19 cellular contexts compared by ENCODE assay signal in the genomic region with DNA sequence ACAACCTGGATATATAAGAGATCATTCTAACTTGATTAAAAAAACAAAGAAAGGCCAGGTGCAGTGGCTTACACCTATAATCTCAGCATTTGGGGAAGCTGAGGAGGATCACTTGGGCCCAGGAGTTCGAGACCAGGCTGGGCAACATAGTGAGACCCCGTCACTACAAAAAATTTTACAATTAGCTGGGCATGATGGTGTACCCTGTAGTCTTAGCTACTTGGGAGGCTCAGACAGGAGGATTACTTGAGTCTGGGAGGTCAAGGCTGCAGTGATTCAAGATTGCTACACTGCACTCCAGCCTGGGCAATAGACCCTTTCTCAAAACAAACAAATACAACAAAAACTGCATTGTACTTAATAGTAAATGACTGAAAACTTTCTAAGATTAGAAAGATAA.
DNase-seq lines count a peak whose midpoint lies in the region; ATAC-seq, FAIRE-seq and TF ChIP-seq lines count a peak whose summit lies in the region.
"Had no signal": no experiment of that assay in that cellular context is flagged by ENCODE, and none has a peak within 500 bp of the region (broad histone marks: within the 10 kb centered on the region; RNA-seq: fewer than 3 reads in every experiment).

No MANE protein-coding gene starts in this region.

- intact Hi-C loops in HepG2 (cut with micrococcal nuclease; ENCODE audit: unreplicated experiment): no loop called here
- intact Hi-C loops in right lobe of liver (cut with DNase I): no loop called here
- intact Hi-C loops in gastrocnemius medialis (cut with DNase I; ENCODE audit: low total_unique reads): no loop called here

- H3K9me3 ChIP-seq in HepG2 (ENCODE audit: low read length) (no peaks in the 10 kb centered on the region), right lobe of liver (no peaks in the 10 kb centered on the region), gastrocnemius medialis (no peaks in the 10 kb centered on the region)
- H3K9me3 ChIP-seq: BLaER1 treated with 17β-estradiol and CSF1 and Interleukin-3, amounts not matched to agents 10 nM and 100 nM; HAP-1 had no signal

- H3K27ac ChIP-seq in HepG2 (ENCODE audit: extremely low read length, insufficient read depth, low read length) (no peak overlapping the region), right lobe of liver (no peak overlapping the region), gastrocnemius medialis (peak overlapping the region; percentile 56 to 86 (median 66))
- H3K27ac ChIP-seq: BLaER1 treated with 17β-estradiol and CSF1 and Interleukin-3, amounts not matched to agents 10 nM and 100 nM; GM23248; HL-60 had no signal

- POLR2A ChIA-PET in HepG2 (lab: Yijun Ruan, JAX) (no interaction called here), WTC11 (lab: Charles Lee) (no interaction called here)

- DNase-seq in HepG2 (ENCODE audit: low spot score) (no peak), right lobe of liver (no peak), WTC11 (ENCODE audit: low spot score) (no peak), gastrocnemius medialis (no peak), cerebellar cortex (ENCODE audit: low spot score) (no peak)
- DNase-seq in stimulated activated naive CD4-positive, alpha-beta T cell treated with Interleukin-2 at 50 U/mL for 16 hours (lab: John Stamatoyannopoulos, UW): no peak
- DNase-seq: CD8-positive, alpha-beta memory T cell; COR-L47; DMS 273 treated with DMSO at 0.1 percent for 48 hours; DMS53; DND-41; EL; GM23248; IMR-90 had no signal

- TF ChIP-seq POLR2A in HepG2 (IDR thresholded peaks at IDR 0.05; ENCODE audit: insufficient read depth in 1 of 2, low read depth in 2 of 2, low read length in 2 of 2) (no peak), right lobe of liver (IDR thresholded peaks at IDR 0.05) (no peak), gastrocnemius medialis (IDR thresholded peaks at IDR 0.05) (no peak)

- H3K36me3 ChIP-seq in HepG2 (replicated peaks in 1 of 2; ENCODE audit: control insufficient read depth in 1 of 2, insufficient read depth in 2 of 2, low read length in 2 of 2): peaks cover 3 to 10% of the 10 kb centered on the region in 2 experiments; a peak in 4 of 5 replicates
- H3K36me3 ChIP-seq in right lobe of liver: no peaks in the 10 kb centered on the region
- H3K36me3 ChIP-seq in gastrocnemius medialis: no peaks in the 10 kb centered on the region
- H3K36me3 ChIP-seq: HAP-1 had no signal

- TF ChIP-seq EP300 in HepG2 (IDR thresholded peaks at IDR 0.05; ENCODE audit: low read depth in 2 of 2, low read length in 2 of 2) (no peak), HepG2 (CRISPR knock-in tag; IDR thresholded peaks at IDR 0.05; ENCODE audit: borderline replicate concordance) (no peak)

- H3K4me1 Mint-ChIP-seq in WTC11: peaks cover 11% of the 10 kb centered on the region

- H3K4me3 ChIP-seq in HepG2 (replicated peaks in 1 of 3; ENCODE audit: insufficient read depth in 1 of 3, low read depth in 2 of 3, low read length in 3 of 3) (no peak overlapping the region), right lobe of liver (no peak overlapping the region), gastrocnemius medialis (no peak overlapping the region)
- H3K4me3 ChIP-seq: BLaER1 treated with 17β-estradiol and CSF1 and Interleukin-3, amounts not matched to agents 10 nM and 100 nM; GM12878; GM23248; HAP-1 had no signal

- no peaks in the 10 kb centered on the region; the same call in 1 of the 2 replicates for H3K9me3 Mint-ChIP-seq in WTC11
- H3K9me3 Mint-ChIP-seq: CD8-positive, alpha-beta memory T cell had no signal

- H3K36me3 Mint-ChIP-seq in WTC11: peaks cover 26% of the 10 kb centered on the region

- H3K27me3 Mint-ChIP-seq in WTC11 (ENCODE audit: low read depth): no peaks in the 10 kb centered on the region
- H3K27me3 Mint-ChIP-seq: B cell; CD8-positive, alpha-beta memory T cell had no signal

- H3K27me3 ChIP-seq in HepG2 (ENCODE audit: control insufficient read depth in 1 of 2, insufficient read depth in 2 of 2, low read length in 2 of 2) (no peaks in the 10 kb centered on the region), right lobe of liver (no peaks in the 10 kb centered on the region), gastrocnemius medialis (no peaks in the 10 kb centered on the region)
- H3K27me3 ChIP-seq: BLaER1 treated with 17β-estradiol and CSF1 and Interleukin-3, amounts not matched to agents 10 nM and 100 nM had no signal

- H2AFZ ChIP-seq in HepG2 (ENCODE audit: low read length): no peak overlapping the region
- H2AFZ ChIP-seq: GM23248 had no signal

- H3K4me1 ChIP-seq in HepG2 (ENCODE audit: insufficient read depth, low read length) (0 out of 2 replicates have a peak, but pooled peaks cover 7% of the 10 kb centered on the region), right lobe of liver (no peaks in the 10 kb centered on the region), gastrocnemius medialis (peaks cover 25% of the 10 kb centered on the region in 2 donors)

- FAIRE-seq in HepG2 (lab: Jason Lieb, UNC): no peak

- CTCF ChIA-PET in HepG2 (lab: Yijun Ruan, JAX; ENCODE audit: low intra/inter-chr PET ratio, low total read pairs) (no interaction called here), WTC11 (lab: Charles Lee) (no interaction called here)

- H3K79me2 ChIP-seq in HepG2 (ENCODE audit: insufficient read depth, low read length): peaks cover 28% of the 10 kb centered on the region

- ATAC-seq in HepG2: no peak
- no peak for ATAC-seq in right lobe of liver
- no peak for ATAC-seq in WTC11
- ATAC-seq in gastrocnemius medialis: no peak
- ATAC-seq: GM12878 had no signal

- TF ChIP-seq CTCF in HepG2 (CRISPR knock-in tag; IDR thresholded peaks at IDR 0.05): no peak
- TF ChIP-seq CTCF in right lobe of liver (IDR thresholded peaks at IDR 0.05): no peak
- TF ChIP-seq CTCF in WTC11 (IDR thresholded peaks at IDR 0.05): no peak
- no peak for TF ChIP-seq CTCF in gastrocnemius medialis (IDR thresholded peaks at IDR 0.05 in 4 of 5, conservative IDR thresholded peaks at IDR 0.05 in 1 of 5)

- H4K20me1 ChIP-seq in HepG2 (ENCODE audit: insufficient read depth, low read length): peaks cover 17% of the 10 kb centered on the region; the same call in 1 of the 2 replicates

- no peak overlapping the region for H3K9ac ChIP-seq in HepG2 (ENCODE audit: insufficient read depth, low read depth, low read length)
- H3K9ac ChIP-seq: BLaER1 treated with 17β-estradiol and CSF1 and Interleukin-3, amounts not matched to agents 10 nM and 100 nM; GM23248 had no signal

- H3K4me2 ChIP-seq in HepG2 (ENCODE audit: low read depth, low read length): no peak overlapping the region
- H3K4me2 ChIP-seq: BLaER1 treated with 17β-estradiol and CSF1 and Interleukin-3, amounts not matched to agents 10 nM and 100 nM had no signal

- in situ Hi-C loops in HepG2 (cut with HindIII; ENCODE audit: extremely low pct_ligation_motif_present, low pct_unique_long_range_greater_than_20kb): no loop called here
- in situ Hi-C loops in gastrocnemius medialis (cut with MboI; ENCODE audit: low sequenced_read_pairs in 4 of 4): no loop called here

- no peak overlapping the region for H3K4me3 Mint-ChIP-seq in WTC11
- H3K4me3 Mint-ChIP-seq: B cell; CD8-positive, alpha-beta memory T cell had no signal

- WGBS in HepG2 (ENCODE audit: low lambda C conversion rate): 91% methylated on average over 2 of the region's 2 CpGs
- 90% methylated on average over 2 of the region's 2 CpGs for WGBS in right lobe of liver (ENCODE audit: insufficient coverage, low coverage, low lambda C conversion rate, missing lambda C conversion rate)

- BruUV-seq in HepG2 (replicated peaks; lab: Mats Ljungman, UMichigan): no TSS peak

- no peak for TF ChIP-seq RAD21 in HepG2 (CRISPR knock-in tag; IDR thresholded peaks at IDR 0.05)

- H3K27ac Mint-ChIP-seq in WTC11: no peak overlapping the region
- H3K27ac Mint-ChIP-seq: B cell; CD8-positive, alpha-beta memory T cell had no signal

TF ChIP-seq in HepG2, 621 proteins besides CTCF, POLR2A, EP300 and RAD21 (continues in another document):
- TF ChIP-seq TGIF2 (CRISPR knock-in tag; IDR thresholded peaks at IDR 0.05): no peak
- no peak for TF ChIP-seq ZNF546 (CRISPR knock-in tag; conservative IDR thresholded peaks at IDR 0.05)
- TF ChIP-seq, protein P1, sequence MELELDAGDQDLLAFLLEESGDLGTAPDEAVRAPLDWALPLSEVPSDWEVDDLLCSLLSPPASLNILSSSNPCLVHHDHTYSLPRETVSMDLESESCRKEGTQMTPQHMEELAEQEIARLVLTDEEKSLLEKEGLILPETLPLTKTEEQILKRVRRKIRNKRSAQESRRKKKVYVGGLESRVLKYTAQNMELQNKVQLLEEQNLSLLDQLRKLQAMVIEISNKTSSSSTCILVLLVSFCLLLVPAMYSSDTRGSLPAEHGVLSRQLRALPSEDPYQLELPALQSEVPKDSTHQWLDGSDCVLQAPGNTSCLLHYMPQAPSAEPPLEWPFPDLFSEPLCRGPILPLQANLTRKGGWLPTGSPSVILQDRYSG (CRISPR knock-in tag; IDR thresholded peaks at IDR 0.05): no peak
- TF ChIP-seq, protein P2, sequence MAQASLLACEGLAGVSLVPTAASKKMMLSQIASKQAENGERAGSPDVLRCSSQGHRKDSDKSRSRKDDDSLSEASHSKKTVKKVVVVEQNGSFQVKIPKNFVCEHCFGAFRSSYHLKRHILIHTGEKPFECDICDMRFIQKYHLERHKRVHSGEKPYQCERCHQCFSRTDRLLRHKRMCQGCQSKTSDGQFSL (CRISPR knock-in tag; IDR thresholded peaks at IDR 0.05): no peak
- 0 out of 2 replicates have a peak, but pooled peaks have one; percentile 22 for TF ChIP-seq ZNF121 (CRISPR knock-in tag; IDR thresholded peaks at IDR 0.05)

TF ChIP-seq in WTC11, 78 proteins besides CTCF, POLR2A, EP300 and RAD21:
- TF ChIP-seq, protein P3, sequence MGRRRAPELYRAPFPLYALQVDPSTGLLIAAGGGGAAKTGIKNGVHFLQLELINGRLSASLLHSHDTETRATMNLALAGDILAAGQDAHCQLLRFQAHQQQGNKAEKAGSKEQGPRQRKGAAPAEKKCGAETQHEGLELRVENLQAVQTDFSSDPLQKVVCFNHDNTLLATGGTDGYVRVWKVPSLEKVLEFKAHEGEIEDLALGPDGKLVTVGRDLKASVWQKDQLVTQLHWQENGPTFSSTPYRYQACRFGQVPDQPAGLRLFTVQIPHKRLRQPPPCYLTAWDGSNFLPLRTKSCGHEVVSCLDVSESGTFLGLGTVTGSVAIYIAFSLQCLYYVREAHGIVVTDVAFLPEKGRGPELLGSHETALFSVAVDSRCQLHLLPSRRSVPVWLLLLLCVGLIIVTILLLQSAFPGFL (CRISPR knock-in tag; IDR thresholded peaks at IDR 0.05; ENCODE audit: borderline replicate concordance): no peak
- peak; percentile 87 for TF ChIP-seq ZNF121 (CRISPR knock-in tag; IDR thresholded peaks at IDR 0.05)

Comparison
In these comparisons a context has a peak if more than half of its experiments do, and no peak if none do; other contexts are left out.
1. H3K27ac ChIP-seq: peak in gastrocnemius medialis (4 of 4); none in HepG2 (single experiment) and right lobe of liver (0 of 3).
2. Of the 50 proteins assayed by ChIP-seq in both HepG2 and WTC11: peak only in HepG2: none; only in WTC11: none; in both: ZNF121; in neither: 49.